1 cellular context compared by ENCODE assay signal in genomic region chr18:11960743-11961380, GRCh38.
TF ChIP-seq lines count a peak whose summit lies in the region.

No MANE protein-coding gene starts in this region.

TF ChIP-seq in WTC11, 78 proteins besides CTCF, POLR2A, EP300 and RAD21 (continued from another document):
- TF ChIP-seq AR (CRISPR knock-in tag; IDR thresholded peaks at IDR 0.05): no peak
- TF ChIP-seq GABPB1 (CRISPR knock-in tag; IDR thresholded peaks at IDR 0.05): no peak
